In genomic region chr10:50017646-50018045, GRCh38 we compare ENCODE assay signal across 7 cellular contexts. TPM values are rescaled to one million over a fixed set of nuclear protein-coding genes. Genes with fewer than 3 reads are reported as not detected.
DNase-seq lines count a peak whose midpoint lies in the region; FAIRE-seq and TF ChIP-seq lines count a peak whose summit lies in the region.
"Not testable (repeated sequence)": the region's sequence is repeated elsewhere in the genome, so short reads cannot be mapped to it uniquely, and the experiment has no call there.

No MANE protein-coding gene starts in this region.

- H3K27me3 Mint-ChIP-seq in astrocyte (ENCODE audit: low read depth, unreplicated experiment): not testable (repeated sequence)

- not testable (repeated sequence) for H3K27ac Mint-ChIP-seq in astrocyte (ENCODE audit: unreplicated experiment)

- H4K20me1 ChIP-seq in astrocyte (ENCODE audit: insufficient read depth, low read length): not testable (repeated sequence)

- not testable (repeated sequence) for H3K27ac ChIP-seq in astrocyte (ENCODE audit: low read depth, low read length)

- not testable (repeated sequence) for H3K9me3 Mint-ChIP-seq in astrocyte (ENCODE audit: unreplicated experiment)

- not testable (repeated sequence) for H3K4me3 ChIP-seq in AG10803 (ENCODE audit: low read length); astrocyte (ENCODE audit: insufficient read depth, low read depth, low read length); fibroblast of the aortic adventitia (ENCODE audit: low read depth, low read length)

- H3K4me3 Mint-ChIP-seq in astrocyte (ENCODE audit: unreplicated experiment): not testable (repeated sequence)

- not testable (repeated sequence) for H3K4me1 Mint-ChIP-seq in astrocyte (ENCODE audit: low read depth, unreplicated experiment)

- DNase-seq in AG10803 (ENCODE audit: low read depth): peak; percentile 83
- DNase-seq in GM04503 (ENCODE audit: low read depth): peak; percentile 27
- DNase-seq in M059J (ENCODE audit: low read depth): peak; percentile 38
- DNase-seq in astrocyte (ENCODE audit: low read depth): peak; percentile 8
- peak; percentile 84 for DNase-seq in fibroblast of gingiva (ENCODE audit: low read depth)
- DNase-seq in fibroblast of the aortic adventitia (ENCODE audit: low read depth): peak; percentile 41
- DNase-seq in stromal cell of bone marrow (ENCODE audit: low read depth): peak; percentile 44

- FAIRE-seq in astrocyte (lab: Jason Lieb, UNC): not testable (repeated sequence)

- not testable (repeated sequence) for H3K9me3 ChIP-seq in astrocyte (ENCODE audit: insufficient read depth, low read depth, low read length)

- TF ChIP-seq CTCF in AG10803 (conservative IDR thresholded peaks at IDR 0.05; ENCODE audit: low read length); astrocyte (IDR thresholded peaks at IDR 0.05; ENCODE audit: insufficient read depth, low read depth, low read length); fibroblast of the aortic adventitia (IDR thresholded peaks at IDR 0.05; ENCODE audit: insufficient read depth, low read length): not testable (repeated sequence)

- H3K36me3 ChIP-seq in astrocyte (ENCODE audit: insufficient read depth, low read length): not testable (repeated sequence)

- not testable (repeated sequence) for H3K27me3 ChIP-seq in astrocyte (ENCODE audit: insufficient read depth, low read length)

- not testable (repeated sequence) for H3K4me1 ChIP-seq in astrocyte (ENCODE audit: insufficient read depth, low read length)

- H3K4me2 ChIP-seq in astrocyte (ENCODE audit: low read length): not testable (repeated sequence)

- H3K36me3 Mint-ChIP-seq in astrocyte (ENCODE audit: low read depth, unreplicated experiment): not testable (repeated sequence)

- H3K79me2 ChIP-seq in astrocyte (ENCODE audit: insufficient read depth, low read length): not testable (repeated sequence)

- H3K9ac ChIP-seq in astrocyte (ENCODE audit: low read length): not testable (repeated sequence)

- H2AFZ ChIP-seq in astrocyte (ENCODE audit: low read depth, low read length): not testable (repeated sequence)

RNA-seq across cellular contexts. Expression of gene AGAP6, which starts 29.4 kb away (rescaled TPM):
- total RNA-seq in M059J (2014; rRNA removed; shearing (Covaris generic)): 2.5 and 3.1 TPM in 2 replicates
- total RNA-seq in astrocyte (12.3 and 13.7 TPM in 2 replicates), fibroblast of the aortic adventitia (ENCODE audit: low replicate concordance) (2.2 and 3.8 TPM in 2 replicates)

RNA-seq across cellular contexts. Expression of gene WASHC2A, which starts 50.1 kb away (rescaled TPM):
- total RNA-seq in M059J (2014; rRNA removed; shearing (Covaris generic)): 6.0 and 6.2 TPM in 2 replicates
- 40.7 and 41.2 TPM in 2 replicates for total RNA-seq in astrocyte
- total RNA-seq in fibroblast of the aortic adventitia (ENCODE audit: low replicate concordance): 52.1 and 192 TPM in 2 replicates

Comparison
In these comparisons a context has a peak if more than half of its experiments do, and no peak if none do; other contexts are left out.
1. DNase-seq: peak in every context shown above with its lines; median percentile 84 in fibroblast of gingiva; 83 in AG10803; 44 in stromal cell of bone marrow; 41 in fibroblast of the aortic adventitia; 38 in M059J; 27 in GM04503; 8 in astrocyte.